ENCODE assay signal across 1 cellular context in genomic region chr11:118142081-118142480, GRCh38.
TF ChIP-seq lines count a peak whose summit lies in the region.

No MANE protein-coding gene starts in this region.

TF ChIP-seq in K562, 482 proteins besides CTCF, POLR2A, EP300 and RAD21:
- TF ChIP-seq IRF9 (tag; IDR thresholded peaks at IDR 0.05), result no peak
- no peak for TF ChIP-seq TCFL5 (CRISPR knock-in tag; conservative IDR thresholded peaks at IDR 0.05)
- TF ChIP-seq CEBPB (tag; IDR thresholded peaks at IDR 0.05), result peak; percentile 64
- TF ChIP-seq MCM2 (IDR thresholded peaks at IDR 0.05; ENCODE audit: low read depth), result no peak
- no peak for TF ChIP-seq MYNN (IDR thresholded peaks at IDR 0.05)
- TF ChIP-seq MYNN (CRISPR knock-in tag; IDR thresholded peaks at IDR 0.05), result no peak
- no peak for TF ChIP-seq SREBF1 (IDR thresholded peaks at IDR 0.05; ENCODE audit: borderline replicate concordance, low read depth, low read length)
- no peak for TF ChIP-seq SRF (CRISPR knock-in tag; IDR thresholded peaks at IDR 0.05)
- TF ChIP-seq ZBTB7A (IDR thresholded peaks at IDR 0.05; ENCODE audit: borderline replicate concordance, control insufficient read depth, low read depth, low read length), result no peak
- TF ChIP-seq KDM1A (IDR thresholded peaks at IDR 0.05), result peak; percentile 24 to 37; a peak in 2 of 4 replicates
- TF ChIP-seq JUN (IDR thresholded peaks at IDR 0.05; ENCODE audit: borderline replicate concordance, low read depth, low read length), result 0 out of 2 replicates have a peak, but pooled peaks have one; percentile 14
- TF ChIP-seq JUN (CRISPR knock-in tag; IDR thresholded peaks at IDR 0.05; ENCODE audit: borderline replicate concordance), result no peak
- TF ChIP-seq ZNF518B (CRISPR knock-in tag; IDR thresholded peaks at IDR 0.05), result no peak
- TF ChIP-seq ZNF449 (CRISPR knock-in tag; IDR thresholded peaks at IDR 0.05), result no peak
- no peak for TF ChIP-seq CEBPG (CRISPR knock-in tag; IDR thresholded peaks at IDR 0.05)
- TF ChIP-seq CEBPG (tag; conservative IDR thresholded peaks at IDR 0.05 in 1 of 2, IDR thresholded peaks at IDR 0.05 in 1 of 2), result peak in 1 of 2 experiments; percentile 68; a peak in 2 of 4 replicates
- no peak for TF ChIP-seq SLC30A9 (CRISPR knock-in tag; IDR thresholded peaks at IDR 0.05)
- TF ChIP-seq, protein P1, sequence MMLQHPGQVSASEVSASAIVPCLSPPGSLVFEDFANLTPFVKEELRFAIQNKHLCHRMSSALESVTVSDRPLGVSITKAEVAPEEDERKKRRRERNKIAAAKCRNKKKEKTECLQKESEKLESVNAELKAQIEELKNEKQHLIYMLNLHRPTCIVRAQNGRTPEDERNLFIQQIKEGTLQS (IDR thresholded peaks at IDR 0.05), result 0 out of 2 replicates have a peak, but pooled peaks have one; percentile 17
- TF ChIP-seq, protein P1 (CRISPR knock-in tag; conservative IDR thresholded peaks at IDR 0.05), result no peak
